Comparison of ENCODE assay signal across 10 cellular contexts in the genomic region with DNA sequence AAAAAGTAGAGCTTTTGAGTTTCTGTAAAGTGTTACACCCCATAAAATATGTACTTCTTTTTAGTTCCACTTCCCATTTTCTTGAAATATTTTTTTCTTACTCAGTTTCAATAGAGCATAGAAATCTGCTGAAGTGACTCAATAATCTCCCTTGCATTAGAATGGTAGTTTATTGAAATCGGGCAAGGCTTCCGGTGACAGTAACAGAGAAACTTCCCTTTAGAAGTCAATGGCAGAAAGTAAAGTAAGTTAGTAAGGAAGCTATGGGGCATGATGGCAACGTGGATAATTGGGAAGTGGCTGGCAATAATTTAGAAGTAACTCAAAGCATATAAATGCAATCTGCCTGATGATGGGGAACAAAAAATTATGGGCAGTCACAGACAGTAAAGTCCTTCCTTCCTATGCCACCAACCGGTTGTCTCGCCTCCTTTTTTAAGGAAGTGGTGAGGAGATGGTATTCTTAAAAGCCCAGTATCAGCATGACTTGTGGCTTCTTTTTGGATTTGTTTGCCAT. TPM values are rescaled to one million over a fixed set of nuclear protein-coding genes. Genes with fewer than 3 reads are reported as not detected.
DNase-seq lines count a peak whose midpoint lies in the region; ATAC-seq and TF ChIP-seq lines count a peak whose summit lies in the region.
"Had no signal": no experiment of that assay in that cellular context is flagged by ENCODE, and none has a peak within 500 bp of the region (broad histone marks: within the 10 kb centered on the region; RNA-seq: fewer than 3 reads in every experiment).

No MANE protein-coding gene starts in this region.

- TF ChIP-seq CTCF in KMS-11 (conservative IDR thresholded peaks at IDR 0.05; ENCODE audit: low read depth, low read length) (no peak), testis (IDR thresholded peaks at IDR 0.05) (no peak), GM23338 (conservative IDR thresholded peaks at IDR 0.05; ENCODE audit: low read depth in 2 of 2) (no peak)

- H3K27me3 ChIP-seq in KMS-11 (ENCODE audit: insufficient read depth, low read depth), result no peaks in the 10 kb centered on the region
- no peaks in the 10 kb centered on the region for H3K27me3 ChIP-seq in testis
- no peaks in the 10 kb centered on the region for H3K27me3 ChIP-seq in GM23338 (ENCODE audit: insufficient read depth)
- H3K27me3 ChIP-seq: ascending aorta, SJSA1 had no signal

- H3K27ac ChIP-seq in KMS-11, result no peak overlapping the region
- H3K27ac ChIP-seq in testis, result no peak overlapping the region
- H3K27ac ChIP-seq in GM23338 (ENCODE audit: low read depth), result no peak overlapping the region
- H3K27ac ChIP-seq: ascending aorta, SJSA1 had no signal

- ATAC-seq in GM18873 (IDR thresholded peaks at IDR 0.05; ENCODE audit: low FRiP score, unreplicated experiment) (peak; percentile 57), HG02623 (IDR thresholded peaks at IDR 0.05; ENCODE audit: unreplicated experiment) (peak; percentile 62), memory B cell (ENCODE audit: low read depth) (peak; percentile 78), GM23338 (no peak)

- H3K27ac Mint-ChIP-seq in memory B cell (peak overlapping the region; percentile 93), GM23338 (no peak overlapping the region)

- H3K4me1 Mint-ChIP-seq in memory B cell (peaks cover 31% of the 10 kb centered on the region), GM23338 (no peaks in the 10 kb centered on the region)

- H3K9me3 Mint-ChIP-seq in memory B cell (peaks cover 1% of the 10 kb centered on the region), GM23338 (no peaks in the 10 kb centered on the region)

- no peaks in the 10 kb centered on the region for H3K9me3 ChIP-seq in testis
- H3K9me3 ChIP-seq: ascending aorta, SJSA1 had no signal

- H3K79me2 ChIP-seq in KMS-11 (ENCODE audit: insufficient read depth, low read depth) (no peaks in the 10 kb centered on the region), GM23338 (replicated peaks; ENCODE audit: insufficient read depth) (no peaks in the 10 kb centered on the region)

- no peaks in the 10 kb centered on the region for H3K9me2 ChIP-seq in GM23338 (ENCODE audit: insufficient read depth)

- H3K4me3 ChIP-seq in KMS-11 (IDR thresholded peaks at IDR 0.05; ENCODE audit: insufficient read depth, low read depth, low read length), result no peak overlapping the region
- no peak overlapping the region for H3K4me3 ChIP-seq in testis
- H3K4me3 ChIP-seq in GM23338, result no peak overlapping the region
- H3K4me3 ChIP-seq: ascending aorta, SJSA1 had no signal

- H3K9ac ChIP-seq in KMS-11, result no peak overlapping the region

- no peak overlapping the region for H2AFZ ChIP-seq in KMS-11 (ENCODE audit: low read depth)
- no peak overlapping the region for H2AFZ ChIP-seq in GM23338

- no peaks in the 10 kb centered on the region for H4K20me1 ChIP-seq in KMS-11 (ENCODE audit: insufficient read depth)
- H4K20me1 ChIP-seq in GM23338 (replicated peaks; ENCODE audit: insufficient read depth), result no peaks in the 10 kb centered on the region

- H3K4me3 Mint-ChIP-seq in memory B cell (peak overlapping the region; percentile 72), GM23338 (no peak overlapping the region)

- intact Hi-C loops in testis (cut with DNase I; ENCODE audit: low total_unique reads), result no loop called here

- DNase-seq in memory B cell (ENCODE audit: low spot score in 2 of 2) (peak in 1 of 2 donors; percentile 28), testis (no peak), NCI-H510A (lab: John Stamatoyannopoulos, UW) (no peak), GM19238 (ENCODE audit: insufficient read length, low spot score) (no peak), GM23338 (ENCODE audit: low spot score) (no peak)

- WGBS in testis, 2 donors, result 76 to 90% methylated on average over 5 of the region's 5 CpGs

- H3K4me2 ChIP-seq in KMS-11, result peak overlapping the region; percentile 8; the same call in 1 of the 2 replicates
- no peak overlapping the region for H3K4me2 ChIP-seq in GM23338

- H3K27me3 Mint-ChIP-seq in memory B cell (no peaks in the 10 kb centered on the region), GM23338 (ENCODE audit: insufficient read depth, low read depth, poor library complexity) (no peaks in the 10 kb centered on the region)

- H3F3A ChIP-seq in GM23338 (replicated peaks; ENCODE audit: low read depth), result no peaks in the 10 kb centered on the region

- H3K4me1 ChIP-seq in KMS-11 (ENCODE audit: low read depth, poor library complexity, severe bottlenecking) (peaks cover 19% of the 10 kb centered on the region), testis (no peaks in the 10 kb centered on the region), GM23338 (ENCODE audit: insufficient read depth) (no peaks in the 10 kb centered on the region)
- H3K4me1 ChIP-seq: ascending aorta, SJSA1 had no signal

- H3K36me3 Mint-ChIP-seq in memory B cell (peaks cover 24% of the 10 kb centered on the region), GM23338 (ENCODE audit: low read depth) (no peaks in the 10 kb centered on the region)

- H3K36me3 ChIP-seq in KMS-11 (ENCODE audit: insufficient read depth), result no peaks in the 10 kb centered on the region
- no peaks in the 10 kb centered on the region for H3K36me3 ChIP-seq in testis (ENCODE audit: low read depth, missing control alignments)
- H3K36me3 ChIP-seq in GM23338 (ENCODE audit: insufficient read depth), result no peaks in the 10 kb centered on the region
- H3K36me3 ChIP-seq: ascending aorta, SJSA1 had no signal

- no peak for TF ChIP-seq POLR2A in testis (IDR thresholded peaks at IDR 0.05)

TF ChIP-seq in GM23338, 12 proteins besides CTCF, POLR2A, EP300 and RAD21 (continues in another document):
- no peak for TF ChIP-seq POLR2AphosphoS5 (IDR thresholded peaks at IDR 0.05; ENCODE audit: low read depth)
- no peak for TF ChIP-seq EZH2phosphoT487 (IDR thresholded peaks at IDR 0.05; ENCODE audit: unreplicated experiment)
- TF ChIP-seq, protein P1, sequence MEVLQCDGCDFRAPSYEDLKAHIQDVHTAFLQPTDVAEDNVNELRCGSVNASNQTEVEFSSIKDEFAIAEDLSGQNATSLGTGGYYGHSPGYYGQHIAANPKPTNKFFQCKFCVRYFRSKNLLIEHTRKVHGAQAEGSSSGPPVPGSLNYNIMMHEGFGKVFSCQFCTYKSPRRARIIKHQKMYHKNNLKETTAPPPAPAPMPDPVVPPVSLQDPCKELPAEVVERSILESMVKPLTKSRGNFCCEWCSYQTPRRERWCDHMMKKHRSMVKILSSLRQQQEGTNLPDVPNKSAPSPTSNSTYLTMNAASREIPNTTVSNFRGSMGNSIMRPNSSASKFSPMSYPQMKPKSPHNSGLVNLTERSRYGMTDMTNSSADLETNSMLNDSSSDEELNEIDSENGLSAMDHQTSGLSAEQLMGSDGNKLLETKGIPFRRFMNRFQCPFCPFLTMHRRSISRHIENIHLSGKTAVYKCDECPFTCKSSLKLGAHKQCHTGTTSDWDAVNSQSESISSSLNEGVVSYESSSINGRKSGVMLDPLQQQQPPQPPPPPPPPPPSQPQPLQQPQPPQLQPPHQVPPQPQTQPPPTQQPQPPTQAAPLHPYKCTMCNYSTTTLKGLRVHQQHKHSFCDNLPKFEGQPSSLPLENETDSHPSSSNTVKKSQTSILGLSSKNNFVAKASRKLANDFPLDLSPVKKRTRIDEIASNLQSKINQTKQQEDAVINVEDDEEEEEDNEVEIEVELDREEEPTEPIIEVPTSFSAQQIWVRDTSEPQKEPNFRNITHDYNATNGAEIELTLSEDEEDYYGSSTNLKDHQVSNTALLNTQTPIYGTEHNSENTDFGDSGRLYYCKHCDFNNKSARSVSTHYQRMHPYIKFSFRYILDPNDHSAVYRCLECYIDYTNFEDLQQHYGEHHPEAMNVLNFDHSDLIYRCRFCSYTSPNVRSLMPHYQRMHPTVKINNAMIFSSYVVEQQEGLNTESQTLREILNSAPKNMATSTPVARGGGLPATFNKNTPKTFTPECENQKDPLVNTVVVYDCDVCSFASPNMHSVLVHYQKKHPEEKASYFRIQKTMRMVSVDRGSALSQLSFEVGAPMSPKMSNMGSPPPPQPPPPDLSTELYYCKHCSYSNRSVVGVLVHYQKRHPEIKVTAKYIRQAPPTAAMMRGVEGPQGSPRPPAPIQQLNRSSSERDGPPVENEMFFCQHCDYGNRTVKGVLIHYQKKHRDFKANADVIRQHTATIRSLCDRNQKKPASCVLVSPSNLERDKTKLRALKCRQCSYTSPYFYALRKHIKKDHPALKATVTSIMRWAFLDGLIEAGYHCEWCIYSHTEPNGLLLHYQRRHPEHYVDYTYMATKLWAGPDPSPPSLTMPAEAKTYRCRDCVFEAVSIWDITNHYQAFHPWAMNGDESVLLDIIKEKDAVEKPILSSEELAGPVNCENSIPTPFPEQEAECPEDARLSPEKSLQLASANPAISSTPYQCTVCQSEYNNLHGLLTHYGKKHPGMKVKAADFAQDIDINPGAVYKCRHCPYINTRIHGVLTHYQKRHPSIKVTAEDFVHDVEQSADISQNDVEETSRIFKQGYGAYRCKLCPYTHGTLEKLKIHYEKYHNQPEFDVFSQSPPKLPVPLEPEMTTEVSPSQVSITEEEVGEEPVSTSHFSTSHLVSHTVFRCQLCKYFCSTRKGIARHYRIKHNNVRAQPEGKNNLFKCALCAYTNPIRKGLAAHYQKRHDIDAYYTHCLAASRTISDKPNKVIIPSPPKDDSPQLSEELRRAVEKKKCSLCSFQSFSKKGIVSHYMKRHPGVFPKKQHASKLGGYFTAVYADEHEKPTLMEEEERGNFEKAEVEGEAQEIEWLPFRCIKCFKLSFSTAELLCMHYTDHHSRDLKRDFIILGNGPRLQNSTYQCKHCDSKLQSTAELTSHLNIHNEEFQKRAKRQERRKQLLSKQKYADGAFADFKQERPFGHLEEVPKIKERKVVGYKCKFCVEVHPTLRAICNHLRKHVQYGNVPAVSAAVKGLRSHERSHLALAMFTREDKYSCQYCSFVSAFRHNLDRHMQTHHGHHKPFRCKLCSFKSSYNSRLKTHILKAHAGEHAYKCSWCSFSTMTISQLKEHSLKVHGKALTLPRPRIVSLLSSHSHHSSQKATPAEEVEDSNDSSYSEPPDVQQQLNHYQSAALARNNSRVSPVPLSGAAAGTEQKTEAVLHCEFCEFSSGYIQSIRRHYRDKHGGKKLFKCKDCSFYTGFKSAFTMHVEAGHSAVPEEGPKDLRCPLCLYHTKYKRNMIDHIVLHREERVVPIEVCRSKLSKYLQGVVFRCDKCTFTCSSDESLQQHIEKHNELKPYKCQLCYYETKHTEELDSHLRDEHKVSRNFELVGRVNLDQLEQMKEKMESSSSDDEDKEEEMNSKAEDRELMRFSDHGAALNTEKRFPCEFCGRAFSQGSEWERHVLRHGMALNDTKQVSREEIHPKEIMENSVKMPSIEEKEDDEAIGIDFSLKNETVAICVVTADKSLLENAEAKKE (CRISPR knock-in tag; IDR thresholded peaks at IDR 0.05), result no peak
- no peak for TF ChIP-seq NANOG (IDR thresholded peaks at IDR 0.05; ENCODE audit: borderline replicate concordance)

RNA-seq across cellular contexts. Expression of a gene that starts 7.6 kb away (rescaled TPM):
- 1 to 10 TPM; 1.3 to 4.2 TPM for total RNA-seq in testis
- polyA plus RNA-seq in testis (ENCODE audit: insufficient read depth, low read depth, low replicate concordance) (15.7 TPM), GM23338 (2016; fragmentation: Nextera tagmentation; extraction: Ambion mirVana) (0.06 TPM in 1 of 2 replicates, not detected in the other)
- 0.04 TPM in 1 of 2 replicates, not detected in the other for total RNA-seq in GM23338 (2014; rRNA removed; shearing (Covaris generic))

RNA-seq across cellular contexts. Expression of a gene that starts 60.0 kb away (rescaled TPM):
- total RNA-seq in testis, result 10 to 100 TPM; 11.1 to 11.7 TPM
- 20.1 TPM for polyA plus RNA-seq in testis (ENCODE audit: insufficient read depth, low read depth, low replicate concordance)
- total RNA-seq in GM23338 (2014; rRNA removed; shearing (Covaris generic)), result 4.0 and 6.5 TPM in 2 replicates
- 7.6 and 8.1 TPM in 2 replicates for polyA plus RNA-seq in GM23338 (2016; fragmentation: Nextera tagmentation; extraction: Ambion mirVana)
